ENCODE assay signal across 19 cellular contexts in genomic region chr14:36816481-36816880, GRCh38.
DNase-seq lines count a peak whose midpoint lies in the region; ATAC-seq, FAIRE-seq and TF ChIP-seq lines count a peak whose summit lies in the region.
"Had no signal": no experiment of that assay in that cellular context is flagged by ENCODE, and none has a peak within 500 bp of the region (broad histone marks: within the 10 kb centered on the region; RNA-seq: fewer than 3 reads in every experiment).

No MANE protein-coding gene starts in this region.

- intact Hi-C loops in mammary epithelial cell (cut with micrococcal nuclease) (no loop called here), MCF 10A (cut with micrococcal nuclease) (no loop called here)

- H3K36me3 ChIP-seq in mammary epithelial cell (ENCODE audit: insufficient read depth, low read length), result no peaks in the 10 kb centered on the region
- no peaks in the 10 kb centered on the region for H3K36me3 ChIP-seq in bronchial epithelial cell (ENCODE audit: control insufficient read depth, insufficient read depth, low read length)
- no peaks in the 10 kb centered on the region for H3K36me3 ChIP-seq in keratinocyte (ENCODE audit: control insufficient read depth in 2 of 2, extremely low read depth in 1 of 2, insufficient read depth in 2 of 2, low read length in 2 of 2)

- no peaks in the 10 kb centered on the region for H3K9me1 ChIP-seq in keratinocyte (ENCODE audit: control insufficient read depth, extremely low read depth, insufficient read depth, low read length)

- H3K27ac ChIP-seq in mammary epithelial cell (ENCODE audit: insufficient read depth, low read depth, low read length) (no peak overlapping the region), keratinocyte (ENCODE audit: control insufficient read depth, insufficient read depth, low read length) (no peak overlapping the region)
- H3K27ac ChIP-seq: 22Rv1 had no signal

- no peak overlapping the region for H3K27ac Mint-ChIP-seq in MCF 10A (ENCODE audit: low read depth, unreplicated experiment)
- H3K27ac Mint-ChIP-seq: B cell; CD4-positive, alpha-beta memory T cell; GM23338 had no signal

- no peak overlapping the region for H3K4me2 ChIP-seq in mammary epithelial cell (ENCODE audit: insufficient read depth, low read depth, low read length)
- peak overlapping the region; percentile 35 for H3K4me2 ChIP-seq in keratinocyte (ENCODE audit: control insufficient read depth, extremely low read depth, insufficient read depth, low read depth, low read length)
- H3K4me2 ChIP-seq: GM23338 had no signal

- BruUV-seq in mammary epithelial cell (replicated peaks; lab: Mats Ljungman, UMichigan) (no TSS peak), MCF 10A (replicated peaks; lab: Mats Ljungman, UMichigan) (no TSS peak)

- no peak overlapping the region for H3K4me3 ChIP-seq in mammary epithelial cell (replicated peaks in 1 of 3; ENCODE audit: insufficient read depth in 1 of 3, low read depth in 2 of 3, low read length in 3 of 3)
- no peak overlapping the region for H3K4me3 ChIP-seq in bronchial epithelial cell (ENCODE audit: low read depth, low read length)
- H3K4me3 ChIP-seq in keratinocyte (ENCODE audit: control insufficient read depth in 2 of 3, extremely low read depth in 1 of 3, insufficient read depth in 2 of 3, low read depth in 1 of 3, low read length in 3 of 3), result no peak overlapping the region
- H3K4me3 ChIP-seq: GM23338 had no signal

- H3K9ac ChIP-seq in mammary epithelial cell (ENCODE audit: insufficient read depth, low read length) (no peak overlapping the region), keratinocyte (ENCODE audit: control insufficient read depth, extremely low read depth, insufficient read depth, low read length) (no peak overlapping the region)

- CTCF ChIA-PET in mammary epithelial cell (lab: Charles Lee; ENCODE audit: low non-redundant PET) (no interaction called here), MCF 10A (lab: Yijun Ruan, JAX) (no interaction called here)

- POLR2A ChIA-PET in MCF 10A (lab: Yijun Ruan, JAX), result interaction anchor here (0.5 kb wide), 1 partner anchor 43 kb away, joined by 3 read pairs; no protein-coding TSS in a partner anchor

- 52% methylated on average over 5 of the region's 5 CpGs for WGBS in mammary epithelial cell (ENCODE audit: low coverage, missing lambda C conversion rate)

- H3K36me3 Mint-ChIP-seq in MCF 10A (ENCODE audit: insufficient read depth, unreplicated experiment), result no peaks in the 10 kb centered on the region
- H3K36me3 Mint-ChIP-seq: CD4-positive, alpha-beta memory T cell had no signal

- H2AFZ ChIP-seq in mammary epithelial cell (ENCODE audit: low read depth, low read length) (peak overlapping the region; percentile 23), keratinocyte (ENCODE audit: control insufficient read depth, low read length) (no peak overlapping the region)
- H2AFZ ChIP-seq: GM23338 had no signal

- dilution Hi-C loops in mammary epithelial cell (cut with HindIII; ENCODE audit: low sequenced_read_pairs) (no loop called here), keratinocyte (cut with MboI; ENCODE audit: extremely low pct_ligation_motif_present, low sequenced_read_pairs) (no loop called here)

- FAIRE-seq in bronchial epithelial cell (lab: Jason Lieb, UNC) (no peak), keratinocyte (lab: Jason Lieb, UNC) (peak; percentile 41)
- FAIRE-seq: A204.1, GM12891 had no signal

- TF ChIP-seq CTCF in mammary epithelial cell (conservative IDR thresholded peaks at IDR 0.05 in 1 of 2, IDR thresholded peaks at IDR 0.05 in 1 of 2; ENCODE audit: extremely low read depth in 1 of 2, insufficient read depth in 1 of 2, low read depth in 1 of 2, low read length in 2 of 2) (no peak), MCF 10A (IDR thresholded peaks at IDR 0.05; ENCODE audit: unreplicated experiment) (no peak), bronchial epithelial cell (IDR thresholded peaks at IDR 0.05; ENCODE audit: insufficient read depth, low read length, severe bottlenecking) (no peak), keratinocyte (optimal IDR thresholded peaks at IDR 0.05 in 1 of 3, IDR thresholded peaks at IDR 0.05 in 1 of 3, conservative IDR thresholded peaks at IDR 0.05 in 1 of 3; ENCODE audit: extremely low read depth in 1 of 3, insufficient read depth in 2 of 3, low read length in 3 of 3) (no peak)

- ATAC-seq in GM18505 (IDR thresholded peaks at IDR 0.05; ENCODE audit: unreplicated experiment) (no peak), GM19452 (IDR thresholded peaks at IDR 0.05; ENCODE audit: unreplicated experiment) (no peak)
- ATAC-seq: GM23338, HCT116 had no signal

- H3K9me3 ChIP-seq in mammary epithelial cell (replicated peaks; ENCODE audit: insufficient read depth, low read length) (no peaks in the 10 kb centered on the region), keratinocyte (ENCODE audit: control insufficient read depth, low read depth, low read length) (no peaks in the 10 kb centered on the region)

- H3K4me1 ChIP-seq in mammary epithelial cell (ENCODE audit: insufficient read depth, low read length), result peaks cover 15% of the 10 kb centered on the region
- H3K4me1 ChIP-seq in keratinocyte (ENCODE audit: control insufficient read depth, extremely low read depth, insufficient read depth, low read length), result peaks cover 16% of the 10 kb centered on the region

- no peaks in the 10 kb centered on the region for H3K79me2 ChIP-seq in mammary epithelial cell (ENCODE audit: insufficient read depth, low read length)
- no peaks in the 10 kb centered on the region for H3K79me2 ChIP-seq in keratinocyte (ENCODE audit: control insufficient read depth, insufficient read depth, low read length)

- H3K27me3 Mint-ChIP-seq in MCF 10A (ENCODE audit: insufficient read depth, unreplicated experiment), result no peaks in the 10 kb centered on the region
- H3K27me3 Mint-ChIP-seq: B cell; CD4-positive, alpha-beta memory T cell had no signal

- peaks cover 34% of the 10 kb centered on the region for H3K4me1 Mint-ChIP-seq in MCF 10A (ENCODE audit: insufficient read depth, unreplicated experiment)
- H3K4me1 Mint-ChIP-seq: B cell; CD4-positive, alpha-beta memory T cell; H9 had no signal

- H3K4me3 Mint-ChIP-seq in MCF 10A (ENCODE audit: unreplicated experiment), result no peak overlapping the region
- H3K4me3 Mint-ChIP-seq: B cell; CD4-positive, alpha-beta memory T cell; GM23338; H9 had no signal

- in situ Hi-C loops in mammary epithelial cell (cut with MboI; ENCODE audit: low sequenced_read_pairs in 2 of 2), result no loop called here

- H3K9me3 Mint-ChIP-seq in MCF 10A (ENCODE audit: unreplicated experiment), result no peaks in the 10 kb centered on the region
- H3K9me3 Mint-ChIP-seq: GM23338, H9 had no signal

- H3K27me3 ChIP-seq in mammary epithelial cell (ENCODE audit: insufficient read depth, low read length) (no peaks in the 10 kb centered on the region), bronchial epithelial cell (ENCODE audit: control insufficient read depth, insufficient read depth, low read length) (no peaks in the 10 kb centered on the region), keratinocyte (ENCODE audit: control insufficient read depth, extremely low read depth, insufficient read depth, low read length) (no peaks in the 10 kb centered on the region)

- no peak for TF ChIP-seq POLR2A in GM18505 (IDR thresholded peaks at IDR 0.05; ENCODE audit: borderline replicate concordance, extremely low read depth, insufficient read depth, insufficient read length)

- DNase-seq in mammary epithelial cell, result peak; percentile 52
- no peak for DNase-seq in MCF 10A (ENCODE audit: unreplicated experiment)
- DNase-seq in bronchial epithelial cell (ENCODE audit: low read depth), result peak; percentile 83
- peak; percentile 5 for DNase-seq in keratinocyte (ENCODE audit: low read depth, low spot score)
- DNase-seq: C1 segment of cervical spinal cord; Calu3; CD4-positive, alpha-beta memory T cell; COR-L47; DMS53; GF-D8; H9 had no signal

- H4K20me1 ChIP-seq in mammary epithelial cell (ENCODE audit: insufficient read depth, low read length) (no peaks in the 10 kb centered on the region), keratinocyte (ENCODE audit: control insufficient read depth, extremely low read depth, insufficient read depth, low read length) (no peaks in the 10 kb centered on the region)
